In genomic region chr22:30268331-30268730, GRCh38 we compare ENCODE assay signal across 20 cellular contexts. TPM values are rescaled to one million over a fixed set of nuclear protein-coding genes. Genes with fewer than 3 reads are reported as not detected.
DNase-seq lines count a peak whose midpoint lies in the region; ATAC-seq and TF ChIP-seq lines count a peak whose summit lies in the region.
"Had no signal": no experiment of that assay in that cellular context is flagged by ENCODE, and none has a peak within 500 bp of the region (broad histone marks: within the 10 kb centered on the region; RNA-seq: fewer than 3 reads in every experiment).

No MANE protein-coding gene starts in this region.

- H3K27ac ChIP-seq in spleen: peak overlapping the region in 7 of 8 donors; percentile 88 to 98 (median 97)

- H3K27me3 Mint-ChIP-seq in activated CD8-positive, alpha-beta memory T cell treated with anti-CD3 and anti-CD28 coated beads, Interleukin-2, amount 10 ng/mL, durations not matched to agents 7 days and 5 days: no peaks in the 10 kb centered on the region
- H3K27me3 Mint-ChIP-seq in dendritic cell treated with granulocyte-macrophage colony-stimulating factor and Interleukin-4, amounts not matched to agents 40 ng/mL and 50 ng/mL, for 4 days: peaks cover 2% of the 10 kb centered on the region

- WGBS in spleen, 5 donors: 71 to 86% (median 81%) methylated on average over 8 of the region's 8 CpGs

- H3K79me2 ChIP-seq in Loucy (ENCODE audit: insufficient read depth, low read length): peaks cover 32% of the 10 kb centered on the region

- no peak for TF ChIP-seq CTCF in Loucy (conservative IDR thresholded peaks at IDR 0.05; ENCODE audit: low read length)
- no peak for TF ChIP-seq CTCF in spleen (IDR thresholded peaks at IDR 0.05 in 8 of 11, conservative IDR thresholded peaks at IDR 0.05 in 3 of 11)

- H4K20me1 ChIP-seq in Loucy (ENCODE audit: insufficient read depth, low read length, poor library complexity, severe bottlenecking): peaks cover 8% of the 10 kb centered on the region

- no peak overlapping the region for H2AFZ ChIP-seq in Loucy (ENCODE audit: low read length)

- intact Hi-C loops in dendritic cell treated with granulocyte-macrophage colony-stimulating factor and Interleukin-4, amounts not matched to agents 40 ng/mL and 50 ng/mL, for 4 days (cut with micrococcal nuclease): no loop called here
- intact Hi-C loops in spleen (cut with DNase I; ENCODE audit: low total_unique reads): loop anchor here (10.0 kb wide), 1 partner anchor 216 kb away; no protein-coding TSS in a partner anchor

- peaks cover 62% of the 10 kb centered on the region for H3K36me3 Mint-ChIP-seq in activated CD8-positive, alpha-beta memory T cell treated with anti-CD3 and anti-CD28 coated beads, Interleukin-2, amount 10 ng/mL, durations not matched to agents 7 days and 5 days
- peaks cover 19% of the 10 kb centered on the region for H3K36me3 Mint-ChIP-seq in dendritic cell treated with granulocyte-macrophage colony-stimulating factor and Interleukin-4, amounts not matched to agents 40 ng/mL and 50 ng/mL, for 4 days (ENCODE audit: low read depth)

- ATAC-seq in activated CD8-positive, alpha-beta memory T cell treated with anti-CD3 and anti-CD28 coated beads, Interleukin-2, amount 10 ng/mL, durations not matched to agents 7 days and 5 days: no peak
- ATAC-seq in GM21390 (IDR thresholded peaks at IDR 0.05; ENCODE audit: unreplicated experiment): no peak
- ATAC-seq: K562, mucosa of descending colon, Panc1, upper lobe of right lung had no signal

- H3F3A ChIP-seq in Loucy (ENCODE audit: low read depth): no peaks in the 10 kb centered on the region

- no peak for TF ChIP-seq POLR2A in spleen (IDR thresholded peaks at IDR 0.05)

- peak overlapping the region; percentile 97 for H3K27ac Mint-ChIP-seq in activated CD8-positive, alpha-beta memory T cell treated with anti-CD3 and anti-CD28 coated beads, Interleukin-2, amount 10 ng/mL, durations not matched to agents 7 days and 5 days
- peak overlapping the region; percentile 83 for H3K27ac Mint-ChIP-seq in dendritic cell treated with granulocyte-macrophage colony-stimulating factor and Interleukin-4, amounts not matched to agents 40 ng/mL and 50 ng/mL, for 4 days

- no peaks in the 10 kb centered on the region for H3K9me3 Mint-ChIP-seq in activated CD8-positive, alpha-beta memory T cell treated with anti-CD3 and anti-CD28 coated beads, Interleukin-2, amount 10 ng/mL, durations not matched to agents 7 days and 5 days (ENCODE audit: low read depth)
- no peaks in the 10 kb centered on the region for H3K9me3 Mint-ChIP-seq in dendritic cell treated with granulocyte-macrophage colony-stimulating factor and Interleukin-4, amounts not matched to agents 40 ng/mL and 50 ng/mL, for 4 days

- H3K4me3 Mint-ChIP-seq in activated CD8-positive, alpha-beta memory T cell treated with anti-CD3 and anti-CD28 coated beads, Interleukin-2, amount 10 ng/mL, durations not matched to agents 7 days and 5 days: peak overlapping the region; percentile 98
- peak overlapping the region; percentile 83 for H3K4me3 Mint-ChIP-seq in dendritic cell treated with granulocyte-macrophage colony-stimulating factor and Interleukin-4, amounts not matched to agents 40 ng/mL and 50 ng/mL, for 4 days

- DNase-seq in activated CD8-positive, alpha-beta memory T cell treated with anti-CD3 and anti-CD28 coated beads, Interleukin-2, amount 10 ng/mL, durations not matched to agents 7 days and 5 days: no peak
- no peak for DNase-seq in activated CD8-positive, alpha-beta memory T cell treated with anti-CD3 and anti-CD28 coated beads for 24 hours
- DNase-seq in spleen (no peak), DMS 273 (lab: John Stamatoyannopoulos, UW; ENCODE audit: unreplicated experiment) (no peak), NCI-H1417 treated with DMSO at 0.1 percent for 48 hours (lab: John Stamatoyannopoulos, UW) (no peak)
- DNase-seq: activated CD8-positive, alpha-beta memory T cell treated with anti-CD3 and anti-CD28 coated beads, Interleukin-2, amount 50 U/mL, for 4 hours; cerebellar nuclear complex; left cardiac atrium; NCI-H1092; NCI-H774; small intestine; upper lobe of right lung had no signal

- peak overlapping the region; percentile 82 for H3K4me2 ChIP-seq in Loucy (ENCODE audit: low read depth, low read length, poor library complexity, severe bottlenecking)

- H3K9me3 ChIP-seq in Loucy (ENCODE audit: insufficient read depth, low read depth, low read length) (no peaks in the 10 kb centered on the region), spleen (no peaks in the 10 kb centered on the region)
- H3K9me3 ChIP-seq: mucosa of descending colon, upper lobe of right lung had no signal

- H3K27me3 ChIP-seq in Loucy (ENCODE audit: insufficient read depth, low read length, poor library complexity, severe bottlenecking) (no peaks in the 10 kb centered on the region), spleen (replicated peaks in 1 of 7) (no peaks in the 10 kb centered on the region)
- H3K27me3 ChIP-seq: upper lobe of right lung had no signal

- H3K4me1 ChIP-seq in Loucy (ENCODE audit: insufficient read depth, low read length, poor library complexity, severe bottlenecking): peaks cover 26% of the 10 kb centered on the region
- H3K4me1 ChIP-seq in spleen: peaks cover 8 to 100% (median 49%) of the 10 kb centered on the region in 6 donors
- H3K4me1 ChIP-seq: upper lobe of right lung had no signal

- peaks cover 55% of the 10 kb centered on the region for H3K4me1 Mint-ChIP-seq in activated CD8-positive, alpha-beta memory T cell treated with anti-CD3 and anti-CD28 coated beads, Interleukin-2, amount 10 ng/mL, durations not matched to agents 7 days and 5 days
- peaks cover 93% of the 10 kb centered on the region for H3K4me1 Mint-ChIP-seq in dendritic cell treated with granulocyte-macrophage colony-stimulating factor and Interleukin-4, amounts not matched to agents 40 ng/mL and 50 ng/mL, for 4 days (ENCODE audit: low read depth)

- H3K9me2 ChIP-seq in Loucy (replicated peaks; ENCODE audit: low read depth, low read length): no peaks in the 10 kb centered on the region

- H3K9ac ChIP-seq in Loucy (ENCODE audit: low read depth, low read length, poor library complexity, severe bottlenecking): peak overlapping the region; percentile 96

- H3K36me3 ChIP-seq in Loucy (ENCODE audit: insufficient read depth, low read length): no peaks in the 10 kb centered on the region; the same call in 1 of the 2 replicates
- H3K36me3 ChIP-seq in spleen: peaks cover 0 to 35% (median 0%) of the 10 kb centered on the region in 6 donors
- H3K36me3 ChIP-seq: upper lobe of right lung had no signal

- CTCF ChIA-PET in activated CD8-positive, alpha-beta memory T cell treated with anti-CD3 and anti-CD28 coated beads, Interleukin-2, amount 10 ng/mL, durations not matched to agents 7 days and 5 days (lab: Charles Lee): interaction anchor here (1.3 to 2.3 kb wide), 6 partner anchors 12 to 154 kb away, joined by 5 to 9 read pairs (median 7); partner anchors contain the start of gene RNF215

- H3K4me3 ChIP-seq in Loucy (ENCODE audit: low read length, poor library complexity, severe bottlenecking) (peak overlapping the region; percentile 91), spleen (no peak overlapping the region)
- H3K4me3 ChIP-seq: K562, mucosa of descending colon, upper lobe of right lung had no signal

RNA-seq across cellular contexts. Expression of gene OSM, which starts 1.7 kb away (rescaled TPM):
- total RNA-seq in activated CD8-positive, alpha-beta memory T cell treated with anti-CD3 and anti-CD28 coated beads, Interleukin-2, amount 10 ng/mL, durations not matched to agents 7 days and 5 days: 100 to 1,000 TPM; 122 to 141 TPM
- total RNA-seq in spleen: 10 to 100 TPM in 2 of 7 donors, 1 to 10 TPM in 5; 2.1 to 16.8 (median 4.5) TPM
- polyA plus RNA-seq in spleen: 1 to 10 TPM; 1.2 to 2.1 (median 1.7) TPM
- total RNA-seq: A673, G401, K562 had no signal

RNA-seq across cellular contexts. Expression of gene CASTOR1, which starts 21.0 kb away (rescaled TPM):
- 10 to 100 TPM in 1 of 2 experiments, 1 to 10 TPM in 1; 8.7 to 10.2 TPM for total RNA-seq in activated CD8-positive, alpha-beta memory T cell treated with anti-CD3 and anti-CD28 coated beads, Interleukin-2, amount 10 ng/mL, durations not matched to agents 7 days and 5 days
- total RNA-seq in spleen: 10 to 100 TPM in 5 of 7 donors, 1 to 10 TPM in 2; 7.4 to 18.9 (median 14.6) TPM
- polyA plus RNA-seq in spleen: 10 to 100 TPM in 2 of 3 donors, 1 to 10 TPM in 1; 5.6 to 12.8 (median 12.0) TPM

RNA-seq across cellular contexts. Expression of gene LIF, which starts 21.8 kb away (rescaled TPM):
- 100 to 1,000 TPM; 107 to 304 TPM for total RNA-seq in activated CD8-positive, alpha-beta memory T cell treated with anti-CD3 and anti-CD28 coated beads, Interleukin-2, amount 10 ng/mL, durations not matched to agents 7 days and 5 days
- 1 to 10 TPM in 3 of 7 donors, under 1 TPM in 2, not detected in 2; 0.32 to 3.2 (median 2.3) TPM for total RNA-seq in spleen
- polyA plus RNA-seq in spleen: under 1 TPM; 0.21 to 0.77 (median 0.24) TPM

RNA-seq across cellular contexts. Expression of gene TBC1D10A, which starts 58.4 kb away (rescaled TPM):
- total RNA-seq in activated CD8-positive, alpha-beta memory T cell treated with anti-CD3 and anti-CD28 coated beads, Interleukin-2, amount 10 ng/mL, durations not matched to agents 7 days and 5 days: 10 to 100 TPM; 32.2 to 48.1 TPM
- 10 to 100 TPM; 26.8 to 46.4 (median 34.3) TPM for total RNA-seq in spleen
- 10 to 100 TPM; 21.1 to 37.4 (median 22.1) TPM for polyA plus RNA-seq in spleen

Comparison
In these comparisons a context has a peak if more than half of its experiments do, and no peak if none do; other contexts are left out.
1. RNA of gene OSM, which starts 1.7 kb away (total RNA-seq): 122 to 141 TPM in activated CD8-positive, alpha-beta memory T cell treated with anti-CD3 and anti-CD28 coated beads, Interleukin-2, amount 10 ng/mL, durations not matched to agents 7 days and 5 days; 2.1 to 16.8 TPM in spleen; every median in the first group is over 4 times any median in the second.
2. RNA of gene LIF, which starts 21.8 kb away (total RNA-seq): 107 to 304 TPM in activated CD8-positive, alpha-beta memory T cell treated with anti-CD3 and anti-CD28 coated beads, Interleukin-2, amount 10 ng/mL, durations not matched to agents 7 days and 5 days; 0.32 to 3.2 TPM in spleen; every median in the first group is over 10 times any median in the second.